In genomic region chr2:8614646-8615045, GRCh38 we compare ENCODE assay signal across 28 cellular contexts.
"Had no signal": no experiment of that assay in that cellular context is flagged by ENCODE, and none has a peak within 500 bp of the region (broad histone marks: within the 10 kb centered on the region; RNA-seq: fewer than 3 reads in every experiment).

No MANE protein-coding gene starts in this region.

- H3K79me2 ChIP-seq: parathyroid adenoma had no signal

- DNase-seq: hypothalamus; immature natural killer cell; left ventricle myocardium inferior; mesendoderm; midbrain; mucosa of descending colon; naive thymus-derived CD4-positive, alpha-beta T cell; occipital lobe; stimulated activated CD4-positive, alpha-beta T cell treated with anti-CD3 and anti-CD28 coated beads, Interleukin-1b, Interleukin-23, amount 100 ng/mL, for 48 hours; stimulated activated CD4-positive, alpha-beta T cell treated with anti-CD3 and anti-CD28 coated beads, Interleukin-2, amount 100 ng/mL, for 48 hours; stimulated activated CD4-positive, alpha-beta T cell treated with anti-CD3 and anti-CD28 coated beads, Interleukin-4, amount 100 ng/mL, for 4 hours; stimulated activated CD8-positive, alpha-beta memory T cell treated with anti-CD3 and anti-CD28 coated beads, Interleukin-4, amount 100 ng/mL, for 48 hours; stimulated activated naive CD4-positive, alpha-beta T cell treated with Interleukin-2 at 50 U/mL for 16 hours; stimulated activated naive CD8-positive, alpha-beta T cell treated with anti-CD3 and anti-CD28 coated beads, Interleukin-15, amount 100 ng/mL, for 72 hours; substantia nigra had no signal

- FAIRE-seq: islet of Langerhans had no signal

- H3K9me3 ChIP-seq: left ventricle myocardium inferior, mucosa of descending colon, neutrophil, right atrium auricular region, right lobe of liver, tibial nerve, vagina had no signal

- H3K4me2 ChIP-seq: smooth muscle cell had no signal

- H3K4me1 ChIP-seq: parathyroid adenoma, tibial nerve, vagina had no signal

- H3K4me1 Mint-ChIP-seq: immature natural killer cell; stimulated activated memory B cell treated with anti-CD40 and anti-IgM and Interleukin-4, amounts not matched to agents 10 μg/mL and 1 μg/mL and 100 μg/mL, for 72 hours had no signal

- ATAC-seq: mucosa of descending colon; naive thymus-derived CD4-positive, alpha-beta T cell; natural killer cell treated with Interleukin-12 subunit alpha and Interleukin-12 subunit beta and Interleukin-15 and Interleukin-18, amount 100 ng/mL, for 72 hours; right lobe of liver; stimulated activated memory B cell treated with anti-CD40 and anti-IgM and Interleukin-4, amounts not matched to agents 10 μg/mL and 1 μg/mL and 100 μg/mL, for 72 hours; stimulated activated naive CD8-positive, alpha-beta T cell treated with anti-CD3 and anti-CD28 coated beads, Interleukin-15, amount 100 ng/mL, for 72 hours had no signal

- H3K27me3 ChIP-seq: neutrophil, right atrium auricular region, right lobe of liver, tibial nerve, vagina had no signal

- H3K27me3 Mint-ChIP-seq: progenitor cell of endocrine pancreas, type B pancreatic cell had no signal

- H3K27ac ChIP-seq: neutrophil, parathyroid adenoma, right lobe of liver, tibial nerve, vagina had no signal

- H2AFZ ChIP-seq: parathyroid adenoma had no signal

- H3K9ac ChIP-seq: parathyroid adenoma had no signal

- H3K4me3 ChIP-seq: left ventricle myocardium inferior, lung, mucosa of descending colon, right atrium auricular region, right lobe of liver, smooth muscle cell, tibial nerve, vagina had no signal

- H3K36me3 ChIP-seq: left ventricle myocardium inferior, neutrophil, right atrium auricular region, right lobe of liver, tibial nerve, vagina had no signal

- H3K9me3 Mint-ChIP-seq: immature natural killer cell; natural killer cell treated with Interleukin-12 subunit alpha and Interleukin-12 subunit beta and Interleukin-15 and Interleukin-18, amount 100 ng/mL, for 72 hours had no signal

- H3K27ac Mint-ChIP-seq: naive thymus-derived CD4-positive, alpha-beta T cell; progenitor cell of endocrine pancreas; stimulated activated memory B cell treated with anti-CD40 and anti-IgM and Interleukin-4, amounts not matched to agents 10 μg/mL and 1 μg/mL and 100 μg/mL, for 72 hours; stimulated activated naive CD8-positive, alpha-beta T cell treated with anti-CD3 and anti-CD28 coated beads, Interleukin-15, amount 100 ng/mL, for 72 hours; type B pancreatic cell had no signal

- H3K4me3 Mint-ChIP-seq: immature natural killer cell; naive thymus-derived CD4-positive, alpha-beta T cell; natural killer cell treated with Interleukin-12 subunit alpha and Interleukin-12 subunit beta and Interleukin-15 and Interleukin-18, amount 100 ng/mL, for 72 hours; stimulated activated memory B cell treated with anti-CD40 and anti-IgM and Interleukin-4, amounts not matched to agents 10 μg/mL and 1 μg/mL and 100 μg/mL, for 72 hours; stimulated activated naive CD8-positive, alpha-beta T cell treated with anti-CD3 and anti-CD28 coated beads, Interleukin-15, amount 100 ng/mL, for 72 hours; type B pancreatic cell had no signal

- H3K36me3 Mint-ChIP-seq: stimulated activated memory B cell treated with anti-CD40 and anti-IgM and Interleukin-4, amounts not matched to agents 10 μg/mL and 1 μg/mL and 100 μg/mL, for 72 hours; type B pancreatic cell had no signal
